10 cellular contexts compared by ENCODE assay signal in genomic region chr1:215081566-215082531, GRCh38. TPM values are rescaled to one million over a fixed set of nuclear protein-coding genes. Genes with fewer than 3 reads are reported as not detected.
A peak's percentile ranks its signal among the peaks of the same experiment; 100 is the strongest.
DNase-seq lines count a peak whose midpoint lies in the region; TF ChIP-seq lines count a peak whose summit lies in the region.
"Had no signal": no experiment of that assay in that cellular context is flagged by ENCODE, and none has a peak within 500 bp of the region (broad histone marks: within the 10 kb centered on the region; RNA-seq: fewer than 3 reads in every experiment).

No MANE protein-coding gene starts in this region.

- peak overlapping the region; percentile 57 for H3K27ac Mint-ChIP-seq in MCF 10A (ENCODE audit: low read depth, unreplicated experiment)
- H3K27ac Mint-ChIP-seq in CD8-positive, alpha-beta memory T cell = no peak overlapping the region

- no peaks in the 10 kb centered on the region for H3K36me3 ChIP-seq in HUES64 (ENCODE audit: insufficient read depth, low read length)
- no peaks in the 10 kb centered on the region for H3K36me3 ChIP-seq in spleen
- no peaks in the 10 kb centered on the region for H3K36me3 ChIP-seq in CD8-positive, alpha-beta memory T cell (ENCODE audit: insufficient read depth, low read length)
- H3K36me3 ChIP-seq: pancreas had no signal

- H3K27me3 Mint-ChIP-seq in MCF 10A (ENCODE audit: insufficient read depth, unreplicated experiment) = no peaks in the 10 kb centered on the region
- peaks cover 24 to 44% of the 10 kb centered on the region in 2 donors for H3K27me3 Mint-ChIP-seq in CD8-positive, alpha-beta memory T cell

- under 1% methylated on average over 45 of the region's 46 CpGs for WGBS in HUES64
- 4 to 6% (median 5%) methylated on average over 45 to 46 of the region's 46 CpGs for WGBS in spleen, 5 donors

- H3K4me1 ChIP-seq in HUES64 (ENCODE audit: insufficient read depth, low read length) (0 out of 2 replicates have a peak, but pooled peaks cover 5% of the 10 kb centered on the region), spleen (peaks cover 0 to 19% (median 3%) of the 10 kb centered on the region in 6 donors)
- no peaks in the 10 kb centered on the region for H3K4me1 ChIP-seq in CD8-positive, alpha-beta memory T cell (ENCODE audit: insufficient read depth, low read length)
- H3K4me1 ChIP-seq: pancreas had no signal

- intact Hi-C loops in MCF 10A (cut with micrococcal nuclease) (no loop called here), spleen (cut with DNase I; ENCODE audit: low total_unique reads) (no loop called here)

- H3K9me3 Mint-ChIP-seq in MCF 10A (ENCODE audit: unreplicated experiment) = no peaks in the 10 kb centered on the region
- peaks cover 0 to 12% (median 5%) of the 10 kb centered on the region in 5 donors for H3K9me3 Mint-ChIP-seq in CD8-positive, alpha-beta memory T cell

- H3K9me3 ChIP-seq in HUES64 (ENCODE audit: insufficient read depth, low read depth, low read length) (peaks cover 2% of the 10 kb centered on the region; the same call in 1 of the 2 replicates), spleen (no peaks in the 10 kb centered on the region)
- no peaks in the 10 kb centered on the region for H3K9me3 ChIP-seq in CD8-positive, alpha-beta memory T cell (ENCODE audit: low read length)
- H3K9me3 ChIP-seq: pancreas had no signal

- H3K4me3 ChIP-seq in HUES64 (ENCODE audit: low read length) (peak overlapping the region; percentile 70), spleen (peak overlapping the region in 2 of 8 donors; percentile 34 to 55)
- H3K4me3 ChIP-seq in CD8-positive, alpha-beta memory T cell (ENCODE audit: low read length) = no peak overlapping the region

- H3K27me3 ChIP-seq in HUES64 (ENCODE audit: insufficient read depth, low read length) = peaks cover 98% of the 10 kb centered on the region
- H3K27me3 ChIP-seq in spleen (replicated peaks in 1 of 7) = peaks cover 0 to 66% (median 31%) of the 10 kb centered on the region in 7 donors
- peaks cover 10% of the 10 kb centered on the region for H3K27me3 ChIP-seq in CD8-positive, alpha-beta memory T cell (ENCODE audit: insufficient read depth, low read length, poor library complexity, severe bottlenecking)

- POLR2A ChIA-PET in MCF 10A (lab: Yijun Ruan, JAX) (interaction anchor here (0.6 to 3.5 kb wide), 3 partner anchors 30 to 85 kb away, joined by 3 to 26 read pairs (median 3); no protein-coding TSS in a partner anchor), RWPE1 (lab: Yijun Ruan, JAX; ENCODE audit: low non-redundant PET) (no interaction called here)
- POLR2A ChIA-PET in CD8-positive, alpha-beta memory T cell (lab: Charles Lee) = no interaction called here

- BruUV-seq in MCF 10A (replicated peaks; lab: Mats Ljungman, UMichigan) = no TSS peak

- no peak overlapping the region for H3K9ac ChIP-seq in HUES64 (ENCODE audit: low read depth, low read length)

- peaks cover 15% of the 10 kb centered on the region for H3K4me1 Mint-ChIP-seq in MCF 10A (ENCODE audit: insufficient read depth, unreplicated experiment)
- peaks cover 2 to 7% (median 4%) of the 10 kb centered on the region in 3 donors for H3K4me1 Mint-ChIP-seq in CD8-positive, alpha-beta memory T cell

- no peak for TF ChIP-seq POLR2A in spleen (IDR thresholded peaks at IDR 0.05)

- CTCF ChIA-PET in MCF 10A (lab: Yijun Ruan, JAX) = interaction anchor here (0.6 to 1.7 kb wide), 3 partner anchors 31 to 58 kb away, joined by 3 to 4 read pairs (median 4); no protein-coding TSS in a partner anchor
- CTCF ChIA-PET in RWPE1 (lab: Yijun Ruan, JAX) = no interaction called here
- CTCF ChIA-PET in CD8-positive, alpha-beta memory T cell (lab: Charles Lee) = no interaction called here

- H3K27ac ChIP-seq in HUES64 (ENCODE audit: low read depth, low read length) (no peak overlapping the region), spleen (no peak overlapping the region), RWPE1 (no peak overlapping the region)
- H3K27ac ChIP-seq in CD8-positive, alpha-beta memory T cell (ENCODE audit: low read depth, low read length) = no peak overlapping the region
- H3K27ac ChIP-seq: epithelial cell of prostate, pancreas had no signal

- H3K36me3 Mint-ChIP-seq in MCF 10A (ENCODE audit: insufficient read depth, unreplicated experiment) = no peaks in the 10 kb centered on the region
- peaks cover 0 to 2% (median 0%) of the 10 kb centered on the region in 3 donors for H3K36me3 Mint-ChIP-seq in CD8-positive, alpha-beta memory T cell

- H3K4me3 Mint-ChIP-seq in MCF 10A (ENCODE audit: unreplicated experiment) = peak overlapping the region; percentile 77
- H3K4me3 Mint-ChIP-seq in CD8-positive, alpha-beta memory T cell = no peak overlapping the region

- DNase-seq in MCF 10A (ENCODE audit: unreplicated experiment) (no peak), iPS-NIHi7 (ENCODE audit: extremely low spot score) (peak; percentile 20), spleen (peak; percentile 62), RWPE1 (ENCODE audit: low spot score) (no peak), cerebellar nuclear complex (lab: John Stamatoyannopoulos, UW) (no peak)
- no peak for DNase-seq in CD8-positive, alpha-beta memory T cell
- DNase-seq: SIG-M5 had no signal

- TF ChIP-seq CTCF in MCF 10A (IDR thresholded peaks at IDR 0.05; ENCODE audit: unreplicated experiment) (no peak), spleen (IDR thresholded peaks at IDR 0.05 in 8 of 11, conservative IDR thresholded peaks at IDR 0.05 in 3 of 11) (no peak), RWPE1 (conservative IDR thresholded peaks at IDR 0.05; ENCODE audit: low read depth) (no peak)

RNA-seq across cellular contexts. Expression of gene KCNK2, which starts 0.7 kb away (rescaled TPM):
- 1.00 TPM for polyA plus RNA-seq in HUES64 (2013, experiment 1 of 2)
- 0.95 TPM for polyA plus RNA-seq in HUES64 (2013, experiment 2 of 2)
- 2.9 and 5.7 TPM in 2 replicates for total RNA-seq in MCF 10A (2022)
- under 1 TPM in 1 of 7 donors, not detected in 6; 0.17 TPM for total RNA-seq in spleen
- polyA plus RNA-seq in spleen = under 1 TPM in 1 of 3 donors, not detected in 2; 0.13 TPM
- total RNA-seq in CD8-positive, alpha-beta memory T cell = not detected
- polyA plus RNA-seq in CD8-positive, alpha-beta memory T cell = not detected

Comparison
In these comparisons a context has a peak if more than half of its experiments do, and no peak if none do; other contexts are left out.
1. DNase-seq: peak in iPS-NIHi7 (single experiment) and spleen (single experiment); none in MCF 10A (single experiment), RWPE1 (single experiment), CD8-positive, alpha-beta memory T cell (0 of 5) and cerebellar nuclear complex (0 of 2).